Comparison of ENCODE assay signal across 7 cellular contexts in genomic region chr15:63466378-63467192, GRCh38. TPM values are rescaled to one million over a fixed set of nuclear protein-coding genes. Genes with fewer than 3 reads are reported as not detected.
A peak's percentile ranks its signal among the peaks of the same experiment; 100 is the strongest.
DNase-seq lines count a peak whose midpoint lies in the region; ATAC-seq and TF ChIP-seq lines count a peak whose summit lies in the region.

No MANE protein-coding gene starts in this region.

- CTCF ChIA-PET in activated CD4-positive, alpha-beta T cell treated with anti-CD3 and anti-CD28 coated beads, Interleukin-2, amount 10 ng/mL, durations not matched to agents 7 days and 5 days (lab: Charles Lee) = interaction anchor here (0.6 to 1.7 kb wide), 26 partner anchors 9 to 579 kb away, joined by 3 to 14 read pairs (median 3); partner anchors contain the start of genes DAPK2 and USP3

- H3K9ac ChIP-seq in mucosa of stomach (ENCODE audit: low read length) = peak overlapping the region; percentile 0

- peak; percentile 61 for ATAC-seq in HG02763 (IDR thresholded peaks at IDR 0.05; ENCODE audit: unreplicated experiment)

- TF ChIP-seq CTCF in GM12864 (IDR thresholded peaks at IDR 0.05; ENCODE audit: low read depth, low read length, missing control alignments) (peak; percentile 73), endothelial cell (IDR thresholded peaks at IDR 0.05; ENCODE audit: unreplicated experiment) (peak; percentile 39)

- no peak overlapping the region for H3K4me3 Mint-ChIP-seq in activated CD4-positive, alpha-beta T cell treated with anti-CD3 and anti-CD28 coated beads, Interleukin-2, amount 10 ng/mL, durations not matched to agents 7 days and 5 days
- no peak overlapping the region for H3K4me3 Mint-ChIP-seq in endothelial cell (ENCODE audit: unreplicated experiment)

- peaks cover 5% of the 10 kb centered on the region for H3K27me3 Mint-ChIP-seq in activated CD4-positive, alpha-beta T cell treated with anti-CD3 and anti-CD28 coated beads, Interleukin-2, amount 10 ng/mL, durations not matched to agents 7 days and 5 days
- H3K27me3 Mint-ChIP-seq in endothelial cell (ENCODE audit: unreplicated experiment) = peaks cover 2% of the 10 kb centered on the region

- H3K4me3 ChIP-seq in GM12864 (ENCODE audit: low read depth, low read length) (no peak overlapping the region), mucosa of stomach (ENCODE audit: low read length) (no peak overlapping the region)

- H3K36me3 Mint-ChIP-seq in activated CD4-positive, alpha-beta T cell treated with anti-CD3 and anti-CD28 coated beads, Interleukin-2, amount 10 ng/mL, durations not matched to agents 7 days and 5 days (ENCODE audit: low read depth) = no peaks in the 10 kb centered on the region
- peaks cover 4% of the 10 kb centered on the region for H3K36me3 Mint-ChIP-seq in endothelial cell (ENCODE audit: low read depth, unreplicated experiment)

- no peaks in the 10 kb centered on the region for H3K36me3 ChIP-seq in mucosa of stomach (ENCODE audit: control insufficient read depth, insufficient read depth, low read length)

- H3K27ac Mint-ChIP-seq in activated CD4-positive, alpha-beta T cell treated with anti-CD3 and anti-CD28 coated beads, Interleukin-2, amount 10 ng/mL, durations not matched to agents 7 days and 5 days = peak overlapping the region; percentile 4
- no peak overlapping the region for H3K27ac Mint-ChIP-seq in endothelial cell (ENCODE audit: unreplicated experiment)

- POLR2A ChIA-PET in activated CD4-positive, alpha-beta T cell treated with anti-CD3 and anti-CD28 coated beads, Interleukin-2, amount 10 ng/mL, durations not matched to agents 7 days and 5 days (lab: Charles Lee) = interaction anchor here (0.6 to 0.7 kb wide), 2 partner anchors 37 to 134 kb away, joined by 3 to 4 read pairs; partner anchors contain the start of gene USP3

- peaks cover 48% of the 10 kb centered on the region for H3K4me1 ChIP-seq in mucosa of stomach (ENCODE audit: control insufficient read depth, insufficient read depth, low read length)

- H3K27me3 ChIP-seq in mucosa of stomach (ENCODE audit: control insufficient read depth, insufficient read depth, low read length) = no peaks in the 10 kb centered on the region

- no peaks in the 10 kb centered on the region for H3K9me3 Mint-ChIP-seq in activated CD4-positive, alpha-beta T cell treated with anti-CD3 and anti-CD28 coated beads, Interleukin-2, amount 10 ng/mL, durations not matched to agents 7 days and 5 days
- no peaks in the 10 kb centered on the region for H3K9me3 Mint-ChIP-seq in endothelial cell (ENCODE audit: unreplicated experiment)

- peaks cover 17% of the 10 kb centered on the region for H3K4me1 Mint-ChIP-seq in activated CD4-positive, alpha-beta T cell treated with anti-CD3 and anti-CD28 coated beads, Interleukin-2, amount 10 ng/mL, durations not matched to agents 7 days and 5 days
- H3K4me1 Mint-ChIP-seq in endothelial cell (ENCODE audit: unreplicated experiment) = peaks cover 31% of the 10 kb centered on the region

- DNase-seq in GM12864 (ENCODE audit: low read depth) = peak; percentile 77
- DNase-seq in NCI-H524 (lab: John Stamatoyannopoulos, UW) = peak; percentile 79 to 92
- DNase-seq in activated CD4-positive, alpha-beta T cell treated with anti-CD3 and anti-CD28 coated beads, Interleukin-2, amount 10 ng/mL, durations not matched to agents 7 days and 5 days = peak; percentile 80
- DNase-seq in endothelial cell (ENCODE audit: low spot score) = peak; percentile 54
- DNase-seq in ureter (ENCODE audit: low spot score) = peak; percentile 57

- no peaks in the 10 kb centered on the region for H3K9me3 ChIP-seq in mucosa of stomach (ENCODE audit: control insufficient read depth, low read length)

RNA-seq across cellular contexts. Expression of gene USP3, which starts 37.8 kb away (rescaled TPM):
- 10 to 100 TPM; 62.7 to 70.8 TPM for total RNA-seq in activated CD4-positive, alpha-beta T cell treated with anti-CD3 and anti-CD28 coated beads, Interleukin-2, amount 10 ng/mL, durations not matched to agents 7 days and 5 days
- total RNA-seq in endothelial cell (ENCODE audit: unreplicated experiment) (33.5 TPM), ureter (107 TPM)
